Comparison of ENCODE assay signal across 8 cellular contexts in genomic region chr11:507727-508515, GRCh38. TPM values are rescaled to one million over a fixed set of nuclear protein-coding genes. Genes with fewer than 3 reads are reported as not detected.
DNase-seq lines count a peak whose midpoint lies in the region; ATAC-seq and TF ChIP-seq lines count a peak whose summit lies in the region.

No MANE protein-coding gene starts in this region.

- peak overlapping the region; percentile 78 for H3K4ac ChIP-seq in trophoblast cell (ENCODE audit: low read depth, low read length)

- no peak for TF ChIP-seq POLR2A in esophagus muscularis mucosa (IDR thresholded peaks at IDR 0.05; ENCODE audit: low read depth)

- POLR2A ChIA-PET in RWPE1 (lab: Yijun Ruan, JAX; ENCODE audit: low non-redundant PET), result interaction anchor here (0.5 kb wide), 1 partner anchor 12 kb away, joined by 3 read pairs; no protein-coding TSS in a partner anchor

- peak overlapping the region; percentile 87 for H4K8ac ChIP-seq in trophoblast cell (ENCODE audit: low read depth, low read length)

- peak overlapping the region; percentile 79 for H4K12ac ChIP-seq in trophoblast cell (ENCODE audit: low read depth, low read length)

- intact Hi-C loops in esophagus muscularis mucosa (cut with DNase I), result no loop called here

- peak overlapping the region; percentile 98 for H3K27ac ChIP-seq in RWPE1
- H3K27ac ChIP-seq in esophagus muscularis mucosa (replicated peaks in 1 of 4), result peak overlapping the region; percentile 97 to 100 (median 100)
- H3K27ac ChIP-seq in trophoblast cell (ENCODE audit: low read depth, low read length), result peak overlapping the region; percentile 16

- CTCF ChIA-PET in RWPE1 (lab: Yijun Ruan, JAX), result no interaction called here

- H2BK12ac ChIP-seq in trophoblast cell (ENCODE audit: low read length), result no peak overlapping the region

- peak overlapping the region; percentile 85 for H3K14ac ChIP-seq in trophoblast cell (ENCODE audit: low read length)

- H2AFZ ChIP-seq in trophoblast cell (ENCODE audit: insufficient read depth, low read length, poor library complexity), result peak overlapping the region; percentile 84

- H3K4me1 ChIP-seq in esophagus muscularis mucosa, result peaks cover 35 to 53% (median 47%) of the 10 kb centered on the region in 4 donors
- peaks cover 6 to 13% of the 10 kb centered on the region in 2 experiments for H3K4me1 ChIP-seq in trophoblast cell (ENCODE audit: control insufficient read depth in 1 of 2, insufficient read depth in 2 of 2, low read length in 2 of 2)

- peak overlapping the region; percentile 31 for H2AK5ac ChIP-seq in trophoblast cell (ENCODE audit: low read length)

- peak overlapping the region; percentile 39 for H3K18ac ChIP-seq in trophoblast cell (ENCODE audit: low read length)

- H3K23ac ChIP-seq in trophoblast cell (ENCODE audit: low read length), result no peak overlapping the region

- WGBS in esophagus muscularis mucosa, result 60% methylated on average over 28 of the region's 45 CpGs
- WGBS in trophoblast cell (ENCODE audit: extremely low coverage, insufficient coverage, insufficient read length), result no CpG with 5 or more reads among the region's 45 CpGs

- DNase-seq in ELF-1 (ENCODE audit: low read depth, low spot score) (peak; percentile 34), RWPE1 (ENCODE audit: low spot score) (no peak), esophagus muscularis mucosa (ENCODE audit: extremely low spot score) (no peak), trophoblast cell (no peak), DMS153 (lab: John Stamatoyannopoulos, UW) (no peak)

- TF ChIP-seq EP300 in esophagus muscularis mucosa (IDR thresholded peaks at IDR 0.05), result no peak

- H3K4me3 ChIP-seq in esophagus muscularis mucosa (peak overlapping the region; percentile 68 to 93 (median 78)), trophoblast cell (ENCODE audit: low read depth, low read length) (peak overlapping the region; percentile 69)

- no peak overlapping the region for H2BK5ac ChIP-seq in trophoblast cell (ENCODE audit: low read depth, low read length, poor library complexity)

- H2BK120ac ChIP-seq in trophoblast cell (ENCODE audit: insufficient read depth, low read length, poor library complexity), result peak overlapping the region; percentile 56

- no peak for ATAC-seq in GM21360 (IDR thresholded peaks at IDR 0.05; ENCODE audit: unreplicated experiment)
- ATAC-seq in GM21390 (IDR thresholded peaks at IDR 0.05; ENCODE audit: unreplicated experiment), result no peak
- ATAC-seq in GM18502 (IDR thresholded peaks at IDR 0.05; ENCODE audit: poor library complexity, unreplicated experiment), result no peak

- TF ChIP-seq CTCF in RWPE1 (conservative IDR thresholded peaks at IDR 0.05; ENCODE audit: low read depth), result no peak
- TF ChIP-seq CTCF in esophagus muscularis mucosa (IDR thresholded peaks at IDR 0.05), result no peak

- no peaks in the 10 kb centered on the region for H3K9me3 ChIP-seq in esophagus muscularis mucosa
- H3K9me3 ChIP-seq in trophoblast cell (ENCODE audit: insufficient read depth, low read depth, low read length), result no peaks in the 10 kb centered on the region

- peak overlapping the region; percentile 13 for H3K9ac ChIP-seq in trophoblast cell (ENCODE audit: low read length)

- peaks cover 13% of the 10 kb centered on the region for H3K79me2 ChIP-seq in trophoblast cell (ENCODE audit: control insufficient read depth, insufficient read depth, low read length, poor library complexity)

- peak overlapping the region; percentile 66 for H3K4me2 ChIP-seq in trophoblast cell (ENCODE audit: low read length)

- H3K36me3 ChIP-seq in esophagus muscularis mucosa (peaks cover 3 to 32% (median 23%) of the 10 kb centered on the region in 4 donors), trophoblast cell (ENCODE audit: control insufficient read depth in 1 of 2, insufficient read depth in 2 of 2, low read length in 2 of 2) (peaks cover 11 to 20% of the 10 kb centered on the region in 2 experiments)

- H3K27me3 ChIP-seq in esophagus muscularis mucosa (no peaks in the 10 kb centered on the region), trophoblast cell (ENCODE audit: insufficient read depth, low read length) (no peaks in the 10 kb centered on the region)

- H3K79me1 ChIP-seq in trophoblast cell (ENCODE audit: low read length), result peaks cover 15% of the 10 kb centered on the region

- peak overlapping the region; percentile 82 for H4K91ac ChIP-seq in trophoblast cell (ENCODE audit: low read depth, low read length)

RNA-seq across cellular contexts. Expression of gene RNH1, which starts 0.9 kb away (rescaled TPM):
- total RNA-seq in esophagus muscularis mucosa, result 100 to 1,000 TPM; 280 to 367 (median 334) TPM
- polyA plus RNA-seq in trophoblast cell (2013), result 79.1 and 82.8 TPM in 2 replicates

RNA-seq across cellular contexts. Expression of gene HRAS, which starts 27.5 kb away (rescaled TPM):
- total RNA-seq in esophagus muscularis mucosa, result 10 to 100 TPM; 45.7 to 85.2 (median 61.7) TPM
- 39.2 and 40.8 TPM in 2 replicates for polyA plus RNA-seq in trophoblast cell (2013)

RNA-seq across cellular contexts. Expression of gene LRRC56, which starts 29.4 kb away (rescaled TPM):
- total RNA-seq in esophagus muscularis mucosa, result under 1 TPM in 2 of 4 donors, not detected in 2; 0.19 to 0.33 TPM
- 0.22 and 0.40 TPM in 2 replicates for polyA plus RNA-seq in trophoblast cell (2013)

RNA-seq across cellular contexts. Expression of gene LMNTD2, which starts 52.6 kb away (rescaled TPM):
- 1 to 10 TPM in 3 of 4 donors, under 1 TPM in 1; 0.52 to 3.1 (median 1.7) TPM for total RNA-seq in esophagus muscularis mucosa
- 2.2 and 2.6 TPM in 2 replicates for polyA plus RNA-seq in trophoblast cell (2013)

RNA-seq across cellular contexts. Expression of gene RASSF7, which starts 52.8 kb away (rescaled TPM):
- total RNA-seq in esophagus muscularis mucosa, result 10 to 100 TPM in 3 of 4 donors, 1 to 10 TPM in 1; 2.9 to 24.4 (median 13.7) TPM
- 41.3 and 45.5 TPM in 2 replicates for polyA plus RNA-seq in trophoblast cell (2013)

Comparison
In these comparisons a context has a peak if more than half of its experiments do, and no peak if none do; other contexts are left out.
1. H3K27ac ChIP-seq: peak in every context shown above with its lines; median percentile 100 in esophagus muscularis mucosa; 98 in RWPE1; 16 in trophoblast cell.